Comparison of ENCODE assay signal across 8 cellular contexts in the genomic region with DNA sequence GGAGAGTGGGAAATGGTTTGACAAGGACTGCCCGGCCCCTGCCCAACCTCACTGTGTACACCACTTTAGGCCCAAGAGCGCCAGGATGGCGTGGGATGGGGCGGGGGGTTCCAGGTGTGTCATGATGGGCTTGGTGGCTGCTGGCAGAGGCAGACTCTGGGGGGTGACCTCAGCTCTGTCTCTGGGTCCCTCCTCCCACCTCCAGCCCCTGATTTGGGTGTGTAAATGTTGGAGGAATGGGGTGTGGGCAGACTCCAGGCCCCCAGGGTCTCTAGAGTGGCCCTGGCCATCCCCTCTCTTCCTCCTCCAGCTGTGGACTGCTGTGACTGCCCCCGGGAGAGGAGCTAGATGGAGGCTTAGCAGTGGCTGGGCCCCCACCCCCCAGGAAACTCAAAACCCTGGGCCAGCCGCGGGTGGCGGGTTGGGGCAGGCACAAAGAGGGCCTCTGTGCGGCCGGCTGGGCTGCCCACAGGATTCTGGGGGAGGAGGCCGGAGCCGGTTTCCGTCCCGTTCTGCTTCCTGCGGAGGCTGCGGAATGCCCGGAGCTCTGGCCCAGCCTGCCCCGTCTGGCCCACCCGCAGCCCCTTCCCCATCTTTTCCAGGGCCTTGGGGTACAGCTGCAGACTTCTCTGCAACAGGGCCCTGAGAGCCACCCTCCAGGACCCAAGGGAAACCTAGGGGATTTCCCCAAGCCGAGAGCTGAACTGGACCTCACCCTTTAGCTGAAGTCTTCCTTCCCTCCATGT. TPM values are rescaled to one million over a fixed set of nuclear protein-coding genes. Genes with fewer than 3 reads are reported as not detected.
DNase-seq lines count a peak whose midpoint lies in the region; ATAC-seq and TF ChIP-seq lines count a peak whose summit lies in the region.

No MANE protein-coding gene starts in this region.

- no peaks in the 10 kb centered on the region for H3K9me3 Mint-ChIP-seq in activated CD4-positive, alpha-beta memory T cell treated with anti-CD3 and anti-CD28 coated beads, Interleukin-2, amount 10 ng/mL, durations not matched to agents 7 days and 5 days

- no peaks in the 10 kb centered on the region for H3K36me3 Mint-ChIP-seq in activated CD4-positive, alpha-beta memory T cell treated with anti-CD3 and anti-CD28 coated beads, Interleukin-2, amount 10 ng/mL, durations not matched to agents 7 days and 5 days (ENCODE audit: low read depth)

- peaks cover 7% of the 10 kb centered on the region for H3K27me3 Mint-ChIP-seq in activated CD4-positive, alpha-beta memory T cell treated with anti-CD3 and anti-CD28 coated beads, Interleukin-2, amount 10 ng/mL, durations not matched to agents 7 days and 5 days

- intact Hi-C loops in left lung (cut with DNase I) = no loop called here

- CTCF ChIA-PET in activated CD4-positive, alpha-beta memory T cell treated with anti-CD3 and anti-CD28 coated beads, Interleukin-2, amount 10 ng/mL, durations not matched to agents 7 days and 5 days (lab: Charles Lee) = interaction anchor here (0.9 to 1.2 kb wide), 4 partner anchors 22 to 96 kb away, joined by 3 to 4 read pairs (median 3); no protein-coding TSS in a partner anchor

- H3K4me3 ChIP-seq in left lung = no peak overlapping the region
- peak overlapping the region; percentile 35 for H3K4me3 ChIP-seq in thoracic aorta

- H3K4me1 Mint-ChIP-seq in activated CD4-positive, alpha-beta memory T cell treated with anti-CD3 and anti-CD28 coated beads, Interleukin-2, amount 10 ng/mL, durations not matched to agents 7 days and 5 days = peaks cover 36% of the 10 kb centered on the region

- H3K4me3 Mint-ChIP-seq in activated CD4-positive, alpha-beta memory T cell treated with anti-CD3 and anti-CD28 coated beads, Interleukin-2, amount 10 ng/mL, durations not matched to agents 7 days and 5 days = no peak overlapping the region

- peaks cover 40 to 61% of the 10 kb centered on the region in 2 donors for H3K4me1 ChIP-seq in left lung
- H3K4me1 ChIP-seq in thoracic aorta (ENCODE audit: control insufficient read depth in 1 of 2, low read depth in 2 of 2) = peaks cover 57 to 89% of the 10 kb centered on the region in 2 donors

- ATAC-seq in HG02642 (IDR thresholded peaks at IDR 0.05; ENCODE audit: poor library complexity, unreplicated experiment) = peak; percentile 14
- peak; percentile 6 for ATAC-seq in left lung
- ATAC-seq in thoracic aorta (ENCODE audit: insufficient number of reproducible peaks, low FRiP score, low read depth) = no peak
- ATAC-seq in GM18858 (IDR thresholded peaks at IDR 0.05; ENCODE audit: unreplicated experiment) = no peak

- H3K27ac ChIP-seq in left lung (peak overlapping the region in 1 of 2 donors; percentile 14), thoracic aorta (peak overlapping the region; percentile 90 to 99)

- TF ChIP-seq CTCF in left lung (IDR thresholded peaks at IDR 0.05) = no peak
- TF ChIP-seq CTCF in thoracic aorta (IDR thresholded peaks at IDR 0.05) = no peak

- POLR2A ChIA-PET in activated CD4-positive, alpha-beta memory T cell treated with anti-CD3 and anti-CD28 coated beads, Interleukin-2, amount 10 ng/mL, durations not matched to agents 7 days and 5 days (lab: Charles Lee) = interaction anchor here (1.6 to 2.5 kb wide), 2 partner anchors 34 to 36 kb away, joined by 6 to 7 read pairs; no protein-coding TSS in a partner anchor

- H3K9me3 ChIP-seq in left lung (no peaks in the 10 kb centered on the region), thoracic aorta (no peaks in the 10 kb centered on the region)

- DNase-seq in amygdala (lab: John Stamatoyannopoulos, UW) (peak in 51 of 56 donors; percentile 39 to 91 (median 75)), left lung (no peak), thoracic aorta (ENCODE audit: low spot score) (no peak), NCI-H1092 treated with DMSO at 0.1 percent for 48 hours (lab: John Stamatoyannopoulos, UW) (no peak), HuH-7 (ENCODE audit: low spot score) (no peak)
- no peak for DNase-seq in activated CD4-positive, alpha-beta memory T cell treated with anti-CD3 and anti-CD28 coated beads, Interleukin-2, amount 10 ng/mL, durations not matched to agents 7 days and 5 days

- H3K36me3 ChIP-seq in left lung (no peaks in the 10 kb centered on the region), thoracic aorta (no peaks in the 10 kb centered on the region)

- H3K27ac Mint-ChIP-seq in activated CD4-positive, alpha-beta memory T cell treated with anti-CD3 and anti-CD28 coated beads, Interleukin-2, amount 10 ng/mL, durations not matched to agents 7 days and 5 days = no peak overlapping the region

- H3K27me3 ChIP-seq in left lung = peaks cover 0 to 30% of the 10 kb centered on the region in 2 donors
- H3K27me3 ChIP-seq in thoracic aorta (replicated peaks; ENCODE audit: insufficient read depth) = no peaks in the 10 kb centered on the region

RNA-seq across cellular contexts. Expression of a gene that starts 23.1 kb away (rescaled TPM):
- 10 to 100 TPM; 24.5 to 29.6 TPM for total RNA-seq in left lung
- total RNA-seq in thoracic aorta = 10 to 100 TPM; 58.5 to 62.5 TPM
- 1 to 10 TPM; 1.4 to 1.7 TPM for total RNA-seq in activated CD4-positive, alpha-beta memory T cell treated with anti-CD3 and anti-CD28 coated beads, Interleukin-2, amount 10 ng/mL, durations not matched to agents 7 days and 5 days

Comparison
In these comparisons a context has a peak if more than half of its experiments do, and no peak if none do; other contexts are left out.
1. ATAC-seq: peak in HG02642 (single experiment) and left lung (single experiment); none in thoracic aorta (single experiment) and GM18858 (single experiment).
2. DNase-seq: peak in amygdala (51 of 56); none in left lung (0 of 2), thoracic aorta (single experiment), NCI-H1092 treated with DMSO at 0.1 percent for 48 hours (single experiment), HuH-7 (single experiment) and activated CD4-positive, alpha-beta memory T cell treated with anti-CD3 and anti-CD28 coated beads, Interleukin-2, amount 10 ng/mL, durations not matched to agents 7 days and 5 days (single experiment).
3. RNA of a gene that starts 23.1 kb away (total RNA-seq): 58.5 to 62.5 TPM in thoracic aorta and 24.5 to 29.6 TPM in left lung; 1.4 to 1.7 TPM in activated CD4-positive, alpha-beta memory T cell treated with anti-CD3 and anti-CD28 coated beads, Interleukin-2, amount 10 ng/mL, durations not matched to agents 7 days and 5 days; every median in the first group is over 4 times any median in the second.